Comparison of ENCODE assay signal across 20 cellular contexts in genomic region chr5:175672976-175673648, GRCh38. TPM values are rescaled to one million over a fixed set of nuclear protein-coding genes. Genes with fewer than 3 reads are reported as not detected.
"Had no signal": no experiment of that assay in that cellular context is flagged by ENCODE, and none has a peak within 500 bp of the region (broad histone marks: within the 10 kb centered on the region; RNA-seq: fewer than 3 reads in every experiment).

No MANE protein-coding gene starts in this region.

- H2AFZ ChIP-seq: parathyroid adenoma had no signal

- DNase-seq: activated CD4-positive, alpha-beta memory T cell treated with anti-CD3 and anti-CD28 coated beads, Interleukin-2, amount 10 ng/mL, durations not matched to agents 7 days and 5 days; activated CD4-positive, alpha-beta T cell treated with anti-CD3 and anti-CD28 coated beads, Interleukin-2, amount 10 ng/mL, durations not matched to agents 24 days and 14 days; activated CD8-positive, alpha-beta memory T cell treated with anti-CD3 and anti-CD28 coated beads, Interleukin-2, amount 10 ng/mL, durations not matched to agents 7 days and 5 days; activated naive CD4-positive, alpha-beta T cell; activated naive CD8-positive, alpha-beta T cell treated with anti-CD3 and anti-CD28 coated beads, Interleukin-2, amount 10 ng/mL, durations not matched to agents 7 days and 5 days; activated T-cell treated with anti-CD3 and anti-CD28 coated beads for 4 hours; amniotic stem cell; heart left ventricle; natural killer cell; right cardiac atrium; stimulated activated CD4-positive, alpha-beta T cell treated with anti-CD3 and anti-CD28 coated beads, Interleukin-12 subunit alpha, Interleukin-12 subunit beta, amount 100 ng/mL, for 4 hours; stimulated activated CD4-positive, alpha-beta T cell treated with anti-CD3 and anti-CD28 coated beads, Interleukin-4, amount 100 ng/mL, for 4 hours; stimulated activated naive CD8-positive, alpha-beta T cell treated with anti-CD3 and anti-CD28 coated beads, Interleukin-15, Interleukin-2, amounts not matched to agents 100 U/mL and 50 U/mL, for 24 hours; T-helper 17 cell had no signal

- H3K27ac ChIP-seq: epithelial cell of prostate, parathyroid adenoma had no signal

- FAIRE-seq: bronchial epithelial cell, islet of Langerhans had no signal

- H3K9me3 Mint-ChIP-seq: activated CD4-positive, alpha-beta memory T cell treated with anti-CD3 and anti-CD28 coated beads, Interleukin-2, amount 10 ng/mL, durations not matched to agents 7 days and 5 days; activated CD4-positive, alpha-beta T cell treated with anti-CD3 and anti-CD28 coated beads, Interleukin-2, amount 10 ng/mL, durations not matched to agents 24 days and 14 days; activated naive CD8-positive, alpha-beta T cell treated with anti-CD3 and anti-CD28 coated beads, Interleukin-2, amount 10 ng/mL, durations not matched to agents 7 days and 5 days; activated T-helper 17 cell treated with anti-CD3 and anti-CD28 coated beads, Interleukin-2, amount 50 U/mL, for 72 hours; natural killer cell had no signal

- H3K27me3 Mint-ChIP-seq: activated CD4-positive, alpha-beta memory T cell treated with anti-CD3 and anti-CD28 coated beads, Interleukin-2, amount 10 ng/mL, durations not matched to agents 7 days and 5 days; activated CD4-positive, alpha-beta T cell treated with anti-CD3 and anti-CD28 coated beads, Interleukin-2, amount 10 ng/mL, durations not matched to agents 24 days and 14 days; activated naive CD8-positive, alpha-beta T cell treated with anti-CD3 and anti-CD28 coated beads, Interleukin-2, amount 10 ng/mL, durations not matched to agents 7 days and 5 days; activated T-helper 17 cell treated with anti-CD3 and anti-CD28 coated beads, Interleukin-2, amount 50 U/mL, for 72 hours; T-helper 17 cell had no signal

- H3K27ac Mint-ChIP-seq: activated CD4-positive, alpha-beta memory T cell treated with anti-CD3 and anti-CD28 coated beads, Interleukin-2, amount 10 ng/mL, durations not matched to agents 7 days and 5 days; activated CD8-positive, alpha-beta memory T cell treated with anti-CD3 and anti-CD28 coated beads, Interleukin-2, amount 10 ng/mL, durations not matched to agents 7 days and 5 days; activated naive CD8-positive, alpha-beta T cell treated with anti-CD3 and anti-CD28 coated beads, Interleukin-2, amount 10 ng/mL, durations not matched to agents 7 days and 5 days; natural killer cell; T-helper 17 cell had no signal

- H3K4me3 ChIP-seq: heart left ventricle had no signal

- H3K36me3 Mint-ChIP-seq: activated CD8-positive, alpha-beta memory T cell treated with anti-CD3 and anti-CD28 coated beads, Interleukin-2, amount 10 ng/mL, durations not matched to agents 7 days and 5 days; natural killer cell had no signal

- H3K4me3 Mint-ChIP-seq: activated CD4-positive, alpha-beta memory T cell treated with anti-CD3 and anti-CD28 coated beads, Interleukin-2, amount 10 ng/mL, durations not matched to agents 7 days and 5 days; activated CD4-positive, alpha-beta T cell treated with anti-CD3 and anti-CD28 coated beads, Interleukin-2, amount 10 ng/mL, durations not matched to agents 24 days and 14 days; activated CD8-positive, alpha-beta memory T cell treated with anti-CD3 and anti-CD28 coated beads, Interleukin-2, amount 10 ng/mL, durations not matched to agents 7 days and 5 days; activated naive CD8-positive, alpha-beta T cell treated with anti-CD3 and anti-CD28 coated beads, Interleukin-2, amount 10 ng/mL, durations not matched to agents 7 days and 5 days; activated T-helper 17 cell treated with anti-CD3 and anti-CD28 coated beads, Interleukin-2, amount 50 U/mL, for 72 hours; natural killer cell; T-helper 17 cell had no signal

- H3K9ac ChIP-seq: parathyroid adenoma had no signal

- H3K9me3 ChIP-seq: heart left ventricle had no signal

- H3K36me3 ChIP-seq: heart left ventricle had no signal

- H3K4me1 ChIP-seq: parathyroid adenoma had no signal

- H3K79me2 ChIP-seq: parathyroid adenoma had no signal

- ATAC-seq: activated CD4-positive, CD25-positive, alpha-beta regulatory T cell treated with anti-CD3 and anti-CD28 coated beads, Interleukin-2, amount 50 U/mL, for 24 hours; activated CD8-positive, alpha-beta memory T cell treated with anti-CD3 and anti-CD28 coated beads, Interleukin-2, amount 10 ng/mL, durations not matched to agents 7 days and 5 days; activated T-helper 17 cell treated with anti-CD3 and anti-CD28 coated beads, Interleukin-2, amount 50 U/mL, for 72 hours; natural killer cell; right cardiac atrium; stimulated activated naive CD8-positive, alpha-beta T cell treated with anti-CD3 and anti-CD28 coated beads, Interleukin-15, Interleukin-2, amounts not matched to agents 100 U/mL and 50 U/mL, for 24 hours; T-helper 17 cell had no signal

- H3K27me3 ChIP-seq: heart left ventricle had no signal

RNA-seq across cellular contexts. Expression of gene HRH2, which starts 15.2 kb away (rescaled TPM):
- total RNA-seq: bronchial epithelial cell had no signal
